Comparison of ENCODE assay signal across 22 cellular contexts in genomic region chrX:112837531-112837930, GRCh38.
"Had no signal": no experiment of that assay in that cellular context is flagged by ENCODE, and none has a peak within 500 bp of the region (broad histone marks: within the 10 kb centered on the region; RNA-seq: fewer than 3 reads in every experiment).

No MANE protein-coding gene starts in this region.

- FAIRE-seq: TTC549 had no signal

- H3K4me3 Mint-ChIP-seq: activated B cell treated with CpG ODN at 0.5 μM for 24 hours; activated CD4-positive, alpha-beta T cell treated with anti-CD3 and anti-CD28 coated beads, Interleukin-2, amount 10 ng/mL, durations not matched to agents 24 days and 14 days; activated CD8-positive, alpha-beta T cell treated with anti-CD3 and anti-CD28 coated beads, Interleukin-2, amount 10 ng/mL, durations not matched to agents 7 days and 5 days; activated naive CD8-positive, alpha-beta T cell treated with anti-CD3 and anti-CD28 coated beads for 36 hours; central memory CD8-positive, alpha-beta T cell had no signal

- H3K9me3 Mint-ChIP-seq: activated B cell treated with CpG ODN at 0.5 μM for 24 hours; activated CD4-positive, alpha-beta T cell treated with anti-CD3 and anti-CD28 coated beads, Interleukin-2, amount 10 ng/mL, durations not matched to agents 24 days and 14 days; activated naive CD8-positive, alpha-beta T cell treated with anti-CD3 and anti-CD28 coated beads for 36 hours; central memory CD8-positive, alpha-beta T cell had no signal

- H3K27me3 Mint-ChIP-seq: activated B cell treated with CpG ODN at 0.5 μM for 24 hours; central memory CD8-positive, alpha-beta T cell had no signal

- H3K4me1 ChIP-seq: foreskin keratinocyte, testis had no signal

- H3K27ac ChIP-seq: brain microvascular endothelial cell, foreskin keratinocyte, heart left ventricle, spleen, stomach, testis had no signal

- H3K27ac Mint-ChIP-seq: activated B cell treated with CpG ODN at 0.5 μM for 24 hours; activated CD4-positive, alpha-beta T cell treated with anti-CD3 and anti-CD28 coated beads, Interleukin-2, amount 10 ng/mL, durations not matched to agents 24 days and 14 days; activated CD8-positive, alpha-beta T cell treated with anti-CD3 and anti-CD28 coated beads, Interleukin-2, amount 10 ng/mL, durations not matched to agents 7 days and 5 days; activated naive CD8-positive, alpha-beta T cell treated with anti-CD3 and anti-CD28 coated beads for 36 hours had no signal

- DNase-seq: activated B cell treated with CpG ODN at 0.5 μM for 24 hours; activated CD4-positive, alpha-beta T cell treated with anti-CD3 and anti-CD28 coated beads, Interleukin-2, amount 10 ng/mL, durations not matched to agents 24 days and 14 days; activated CD8-positive, alpha-beta memory T cell treated with anti-CD3 and anti-CD28 coated beads, Interleukin-2, amount 50 U/mL, for 4 hours; activated CD8-positive, alpha-beta T cell treated with anti-CD3 and anti-CD28 coated beads, Interleukin-2, amount 10 ng/mL, durations not matched to agents 7 days and 5 days; activated gamma-delta T cell; activated naive CD8-positive, alpha-beta T cell treated with anti-CD3 and anti-CD28 coated beads for 36 hours; activated T-cell treated with anti-CD3 and anti-CD28 coated beads, Interleukin-2, amount 50 U/mL, for 48 hours; amygdala; brain microvascular endothelial cell; cortex of kidney; effector memory CD4-positive, alpha-beta T cell; foreskin keratinocyte; heart left ventricle; left colon; occipital lobe; right cardiac atrium; spleen; stomach; SW 1271; testis had no signal

- H3K27me3 ChIP-seq: brain microvascular endothelial cell, foreskin keratinocyte, testis had no signal

- H3K4me3 ChIP-seq: heart left ventricle, spleen, stomach, testis had no signal

- H3K36me3 Mint-ChIP-seq: activated naive CD8-positive, alpha-beta T cell treated with anti-CD3 and anti-CD28 coated beads for 36 hours had no signal

- H3K9me3 ChIP-seq: heart left ventricle, spleen, testis had no signal

- H3K36me3 ChIP-seq: brain microvascular endothelial cell, heart left ventricle, spleen, stomach had no signal

- ATAC-seq: activated CD8-positive, alpha-beta T cell treated with anti-CD3 and anti-CD28 coated beads, Interleukin-2, amount 10 ng/mL, durations not matched to agents 7 days and 5 days; foreskin keratinocyte; heart left ventricle; left colon; right cardiac atrium had no signal
